21 cellular contexts compared by ENCODE assay signal in the genomic region with DNA sequence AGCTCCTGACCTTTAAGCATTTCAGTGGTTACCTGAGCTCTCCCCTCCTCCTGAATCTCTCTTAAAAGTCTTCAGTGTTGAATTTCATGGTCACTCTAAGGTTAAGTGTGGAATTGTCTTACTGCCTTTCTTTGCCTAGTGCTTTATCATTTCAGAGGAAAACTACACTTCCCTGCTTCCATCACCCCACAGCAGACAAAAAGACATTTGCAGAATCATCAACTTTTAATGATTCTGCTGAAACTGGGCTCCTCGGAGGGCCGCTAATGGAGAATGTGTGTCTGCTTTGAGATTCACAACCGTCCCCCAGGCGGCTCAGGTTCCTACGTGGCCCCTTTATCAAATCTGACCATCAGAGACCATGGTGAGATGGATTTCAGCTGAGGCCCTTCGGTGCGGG.
"Had no signal": no experiment of that assay in that cellular context is flagged by ENCODE, and none has a peak within 500 bp of the region (broad histone marks: within the 10 kb centered on the region; RNA-seq: fewer than 3 reads in every experiment).

No MANE protein-coding gene starts in this region.

- H3K27ac ChIP-seq: coronary artery, epithelial cell of prostate, esophagus muscularis mucosa, gastrocnemius medialis, heart right ventricle, tibial artery, upper lobe of right lung, vagina had no signal

- ATAC-seq: effector memory CD8-positive, alpha-beta T cell; gastrocnemius medialis; heart right ventricle; left lobe of liver; sciatic nerve; stimulated activated memory B cell treated with anti-CD40 and anti-IgM and Interleukin-4, amounts not matched to agents 10 μg/mL and 1 μg/mL and 100 μg/mL, for 72 hours; upper lobe of right lung had no signal

- H3K4me3 Mint-ChIP-seq: effector memory CD8-positive, alpha-beta T cell; stimulated activated memory B cell treated with anti-CD40 and anti-IgM and Interleukin-4, amounts not matched to agents 10 μg/mL and 1 μg/mL and 100 μg/mL, for 72 hours; stimulated activated naive CD8-positive, alpha-beta T cell treated with anti-CD3 and anti-CD28 coated beads, Interleukin-15, Interleukin-2, amounts not matched to agents 100 ng/mL and 50 ng/mL, for 24 hours had no signal

- H3K27me3 ChIP-seq: esophagus muscularis mucosa, heart right ventricle, spleen, tibial artery, upper lobe of right lung, vagina had no signal

- H3K4me3 ChIP-seq: coronary artery, esophagus muscularis mucosa, gastrocnemius medialis, heart right ventricle, spleen, tibial artery, upper lobe of right lung, vagina had no signal

- DNase-seq: effector memory CD8-positive, alpha-beta T cell; gastrocnemius medialis; heart right ventricle; hypothalamus; kidney glomerular epithelial cell; mammary epithelial cell; naive B cell; spleen; stimulated activated CD4-positive, alpha-beta T cell treated with anti-CD3 and anti-CD28 coated beads, Interleukin-15, amount 100 ng/mL, for 24 hours; stimulated activated CD4-positive, alpha-beta T cell treated with anti-CD3 and anti-CD28 coated beads, Interleukin-1b, Interleukin-23, amount 100 ng/mL, for 48 hours; stimulated activated CD4-positive, alpha-beta T cell treated with anti-CD3 and anti-CD28 coated beads, Interleukin-4, amount 100 ng/mL, for 24 hours; tibial artery; upper lobe of right lung had no signal

- H3K27ac Mint-ChIP-seq: effector memory CD8-positive, alpha-beta T cell; naive B cell; stimulated activated memory B cell treated with anti-CD40 and anti-IgM and Interleukin-4, amounts not matched to agents 10 μg/mL and 1 μg/mL and 100 μg/mL, for 72 hours; stimulated activated naive CD8-positive, alpha-beta T cell treated with anti-CD3 and anti-CD28 coated beads, Interleukin-15, Interleukin-2, amounts not matched to agents 100 ng/mL and 50 ng/mL, for 24 hours had no signal

- H3K9me3 Mint-ChIP-seq: effector memory CD8-positive, alpha-beta T cell; stimulated activated memory B cell treated with anti-CD40 and anti-IgM and Interleukin-4, amounts not matched to agents 10 μg/mL and 1 μg/mL and 100 μg/mL, for 72 hours had no signal

- H3K36me3 ChIP-seq: esophagus muscularis mucosa, gastrocnemius medialis, heart right ventricle, spleen, tibial artery, upper lobe of right lung, vagina had no signal

- H3K27me3 Mint-ChIP-seq: stimulated activated memory B cell treated with anti-CD40 and anti-IgM and Interleukin-4, amounts not matched to agents 10 μg/mL and 1 μg/mL and 100 μg/mL, for 72 hours had no signal

- H3K4me1 ChIP-seq: esophagus muscularis mucosa, gastrocnemius medialis, upper lobe of right lung had no signal

- H3K36me3 Mint-ChIP-seq: naive B cell; stimulated activated memory B cell treated with anti-CD40 and anti-IgM and Interleukin-4, amounts not matched to agents 10 μg/mL and 1 μg/mL and 100 μg/mL, for 72 hours had no signal
